In the genomic region with DNA sequence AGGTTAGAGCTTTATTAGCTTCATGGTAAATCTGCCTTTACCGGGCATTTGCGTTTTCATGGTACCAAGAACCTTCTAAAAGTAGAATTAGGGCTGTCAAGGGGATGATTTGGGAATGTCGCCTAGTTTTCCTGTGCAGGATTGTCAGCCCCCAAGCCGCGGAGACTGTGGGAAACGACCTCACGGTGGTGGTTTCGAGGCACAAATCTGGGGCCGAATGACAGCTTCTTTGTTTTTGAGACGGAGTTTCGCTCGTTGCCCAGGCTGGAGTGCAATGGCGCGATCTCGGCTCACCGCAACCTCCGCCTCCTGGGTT, we compare ENCODE assay signal across 8 cellular contexts. TPM values are rescaled to one million over a fixed set of nuclear protein-coding genes. Genes with fewer than 3 reads are reported as not detected.
A peak's percentile ranks its signal among the peaks of the same experiment; 100 is the strongest.
DNase-seq lines count a peak whose midpoint lies in the region; ATAC-seq and TF ChIP-seq lines count a peak whose summit lies in the region.

No MANE protein-coding gene starts in this region.

- no peak for DNase-seq in T-helper 2 cell treated with Interferon-gamma antibody and Interleukin-4, amounts not matched to agents 5 μg/mL and 100 μg/mL, for 36 hours (ENCODE audit: low spot score)
- DNase-seq in T-helper 2 cell (no peak), T-helper 17 cell (no peak), BE2C (no peak), medulla oblongata (ENCODE audit: extremely low spot score) (no peak), MV-4-11 (lab: John Stamatoyannopoulos, UW) (no peak)

- H3K27me3 ChIP-seq in iPS-18a (ENCODE audit: control insufficient read depth, insufficient read depth, low read length) (no peaks in the 10 kb centered on the region), stomach smooth muscle (ENCODE audit: control insufficient read depth in 1 of 2, insufficient read depth in 2 of 2, low read length in 2 of 2) (no peaks in the 10 kb centered on the region), BE2C (no peaks in the 10 kb centered on the region)

- H3K4me1 ChIP-seq in iPS-18a (ENCODE audit: control insufficient read depth, low read depth, low read length) (peaks cover 6% of the 10 kb centered on the region), stomach smooth muscle (ENCODE audit: control insufficient read depth, insufficient read depth, low read length) (peaks cover 20% of the 10 kb centered on the region), BE2C (no peaks in the 10 kb centered on the region)

- no peaks in the 10 kb centered on the region for H3K9me3 Mint-ChIP-seq in T-helper 2 cell treated with Interferon-gamma antibody and Interleukin-4, amounts not matched to agents 5 μg/mL and 100 μg/mL, for 36 hours

- H3K27me3 Mint-ChIP-seq in T-helper 2 cell treated with Interferon-gamma antibody and Interleukin-4, amounts not matched to agents 5 μg/mL and 100 μg/mL, for 36 hours (ENCODE audit: low read depth) = no peaks in the 10 kb centered on the region
- H3K27me3 Mint-ChIP-seq in T-helper 17 cell = no peaks in the 10 kb centered on the region

- H3K36me3 Mint-ChIP-seq in T-helper 2 cell treated with Interferon-gamma antibody and Interleukin-4, amounts not matched to agents 5 μg/mL and 100 μg/mL, for 36 hours (ENCODE audit: low read depth) = peaks cover 21% of the 10 kb centered on the region
- H3K36me3 Mint-ChIP-seq in T-helper 17 cell (ENCODE audit: low read depth) = peaks cover 2% of the 10 kb centered on the region

- no peak overlapping the region for H3K27ac Mint-ChIP-seq in T-helper 2 cell treated with Interferon-gamma antibody and Interleukin-4, amounts not matched to agents 5 μg/mL and 100 μg/mL, for 36 hours
- H3K27ac Mint-ChIP-seq in T-helper 17 cell = peak overlapping the region; percentile 95

- H3K27ac ChIP-seq in iPS-18a (ENCODE audit: low read length) (no peak overlapping the region), stomach smooth muscle (ENCODE audit: low read length) (peak overlapping the region; percentile 64)

- no peak for TF ChIP-seq CTCF in BE2C (IDR thresholded peaks at IDR 0.05; ENCODE audit: low read depth, low read length)

- peaks cover 22% of the 10 kb centered on the region for H3K36me3 ChIP-seq in iPS-18a (ENCODE audit: control insufficient read depth, low read depth, low read length)
- peaks cover 2 to 9% of the 10 kb centered on the region in 2 donors for H3K36me3 ChIP-seq in stomach smooth muscle (ENCODE audit: control insufficient read depth in 2 of 2, insufficient read depth in 2 of 2, low read length in 2 of 2)
- peaks cover 6% of the 10 kb centered on the region for H3K36me3 ChIP-seq in BE2C

- H3K9me3 ChIP-seq in T-helper 17 cell (ENCODE audit: control insufficient read depth, low read length, poor library complexity, severe bottlenecking) = no peaks in the 10 kb centered on the region
- H3K9me3 ChIP-seq in iPS-18a (ENCODE audit: control insufficient read depth, low read depth, low read length) = no peaks in the 10 kb centered on the region
- H3K9me3 ChIP-seq in stomach smooth muscle (ENCODE audit: control insufficient read depth in 2 of 2, low read length in 2 of 2) = no peaks in the 10 kb centered on the region
- H3K9me3 ChIP-seq in BE2C = no peaks in the 10 kb centered on the region

- peak overlapping the region; percentile 89 for H3K4me3 ChIP-seq in iPS-18a (ENCODE audit: low read length)
- no peak overlapping the region for H3K4me3 ChIP-seq in stomach smooth muscle (ENCODE audit: low read length in 2 of 2)
- H3K4me3 ChIP-seq in BE2C (ENCODE audit: low read depth, low read length) = no peak overlapping the region

- H3K4me1 Mint-ChIP-seq in T-helper 2 cell treated with Interferon-gamma antibody and Interleukin-4, amounts not matched to agents 5 μg/mL and 100 μg/mL, for 36 hours (ENCODE audit: low read depth) = peaks cover 15% of the 10 kb centered on the region
- H3K4me1 Mint-ChIP-seq in T-helper 17 cell = peaks cover 17% of the 10 kb centered on the region

- H3K4me3 Mint-ChIP-seq in T-helper 2 cell treated with Interferon-gamma antibody and Interleukin-4, amounts not matched to agents 5 μg/mL and 100 μg/mL, for 36 hours = peak overlapping the region; percentile 95
- no peak overlapping the region for H3K4me3 Mint-ChIP-seq in T-helper 17 cell

- H3K9ac ChIP-seq in iPS-18a (ENCODE audit: low read length) = peak overlapping the region; percentile 94
- H3K9ac ChIP-seq in stomach smooth muscle (ENCODE audit: low read length in 2 of 2) = no peak overlapping the region

- no peak for ATAC-seq in T-helper 17 cell

RNA-seq across cellular contexts. Expression of gene USP39, which starts 0.6 kb away (rescaled TPM):
- 10 to 100 TPM; 46.4 to 54.8 TPM for total RNA-seq in T-helper 17 cell
- polyA plus RNA-seq in BE2C (2012; ENCODE audit: insufficient read depth, insufficient read length, low read depth) = 62.0 TPM

RNA-seq across cellular contexts. Expression of gene C2orf68, which starts 3.5 kb away (rescaled TPM):
- total RNA-seq in T-helper 17 cell = 10 to 100 TPM; 31.2 to 37.3 TPM
- 22.6 TPM for polyA plus RNA-seq in BE2C (2012; ENCODE audit: insufficient read depth, insufficient read length, low read depth)

RNA-seq across cellular contexts. Expression of gene TMEM150A, which starts 12.9 kb away (rescaled TPM):
- total RNA-seq in T-helper 17 cell = 1 to 10 TPM; 6.4 to 7.7 TPM
- 16.1 TPM for polyA plus RNA-seq in BE2C (2012; ENCODE audit: insufficient read depth, insufficient read length, low read depth)

RNA-seq across cellular contexts. Expression of gene RNF181, which starts 19.8 kb away (rescaled TPM):
- total RNA-seq in T-helper 17 cell = 10 to 100 TPM; 42.8 to 43.3 TPM
- polyA plus RNA-seq in BE2C (2012; ENCODE audit: insufficient read depth, insufficient read length, low read depth) = 233 TPM

RNA-seq across cellular contexts. Expression of gene VAMP5, which starts 31.1 kb away (rescaled TPM):
- total RNA-seq in T-helper 17 cell = 10 to 100 TPM; 38.2 to 39.5 TPM
- polyA plus RNA-seq in BE2C (2012; ENCODE audit: insufficient read depth, insufficient read length, low read depth) = 9.8 TPM
